ENCODE assay signal across 29 cellular contexts in genomic region chr1:51594716-51595115, GRCh38.
"Had no signal": no experiment of that assay in that cellular context is flagged by ENCODE, and none has a peak within 500 bp of the region (broad histone marks: within the 10 kb centered on the region; RNA-seq: fewer than 3 reads in every experiment).

No MANE protein-coding gene starts in this region.

- H3K27me3 Mint-ChIP-seq: stimulated activated memory B cell treated with anti-CD40 and anti-IgM and Interleukin-4, amounts not matched to agents 10 μg/mL and 1 μg/mL and 100 μg/mL, for 72 hours; stimulated activated naive CD8-positive, alpha-beta T cell treated with anti-CD3 and anti-CD28 coated beads, Interleukin-15, amount 100 ng/mL, for 72 hours; stimulated activated naive CD8-positive, alpha-beta T cell treated with anti-CD3 and anti-CD28 coated beads, Interleukin-15, Interleukin-2, amounts not matched to agents 100 ng/mL and 50 ng/mL, for 24 hours had no signal

- H3K36me3 ChIP-seq: stomach, suprapubic skin, thoracic aorta, thyroid gland, tibial artery, tibial nerve, transverse colon, upper lobe of left lung, upper lobe of right lung, uterus, vagina had no signal

- H3K27ac Mint-ChIP-seq: stimulated activated effector memory CD8-positive, alpha-beta T cell treated with anti-CD3 and anti-CD28 coated beads, Interleukin-12 subunit alpha, Interleukin-12 subunit beta, amount 100 ng/mL, for 72 hours; stimulated activated memory B cell treated with anti-CD40 and anti-IgM and Interleukin-4, amounts not matched to agents 10 μg/mL and 1 μg/mL and 100 μg/mL, for 72 hours; stimulated activated naive B cell treated with anti-CD40 and anti-IgM and Interleukin-4, amounts not matched to agents 10 μg/mL and 1 μg/mL and 100 μg/mL, for 72 hours; stimulated activated naive CD8-positive, alpha-beta T cell treated with anti-CD3 and anti-CD28 coated beads, Interleukin-15, amount 100 ng/mL, for 72 hours; stimulated activated naive CD8-positive, alpha-beta T cell treated with anti-CD3 and anti-CD28 coated beads, Interleukin-15, Interleukin-2, amounts not matched to agents 100 ng/mL and 50 ng/mL, for 24 hours; type B pancreatic cell had no signal

- H3K36me3 Mint-ChIP-seq: stimulated activated effector memory CD8-positive, alpha-beta T cell treated with anti-CD3 and anti-CD28 coated beads, Interleukin-12 subunit alpha, Interleukin-12 subunit beta, amount 100 ng/mL, for 72 hours; stimulated activated memory B cell treated with anti-CD40 and anti-IgM and Interleukin-4, amounts not matched to agents 10 μg/mL and 1 μg/mL and 100 μg/mL, for 72 hours; stimulated activated naive B cell treated with anti-CD40 and anti-IgM and Interleukin-4, amounts not matched to agents 10 μg/mL and 1 μg/mL and 100 μg/mL, for 72 hours; type B pancreatic cell had no signal

- FAIRE-seq: urothelium cell line had no signal

- H3K9me3 ChIP-seq: stomach, suprapubic skin, testis, thoracic aorta, thyroid gland, tibial artery, tibial nerve, transverse colon, upper lobe of left lung, upper lobe of right lung, uterus, vagina had no signal

- H3K27ac ChIP-seq: stomach, suprapubic skin, testis, thoracic aorta, thyroid gland, tibial artery, tibial nerve, transverse colon, upper lobe of left lung, upper lobe of right lung, uterus, vagina had no signal

- H3K4me3 ChIP-seq: stomach, suprapubic skin, testis, thoracic aorta, thyroid gland, tibial artery, tibial nerve, transverse colon, upper lobe of left lung, upper lobe of right lung, uterus, vagina had no signal

- DNase-seq: stimulated activated CD4-positive, alpha-beta T cell treated with anti-CD3 and anti-CD28 coated beads, Interleukin-2, amount 100 ng/mL, for 48 hours; stimulated activated CD4-positive, alpha-beta T cell treated with anti-CD3 and anti-CD28 coated beads, Interleukin-4, amount 100 ng/mL, for 1 hour; stimulated activated CD4-positive, alpha-beta T cell treated with anti-CD3 and anti-CD28 coated beads, Interleukin-4, amount 100 ng/mL, for 24 hours; stimulated activated CD4-positive, alpha-beta T cell treated with anti-CD3 and anti-CD28 coated beads, Interleukin-4, amount 100 ng/mL, for 4 hours; stimulated activated CD8-positive, alpha-beta memory T cell treated with anti-CD3 and anti-CD28 coated beads, Interleukin-4, amount 100 ng/mL, for 48 hours; stimulated activated naive B cell treated with anti-CD40 and anti-IgM and Interleukin-4, amounts not matched to agents 10 μg/mL and 1 μg/mL and 100 μg/mL, for 72 hours; stimulated activated naive CD4-positive, alpha-beta T cell; stimulated activated naive CD4-positive, alpha-beta T cell treated with Interleukin-2 at 50 U/mL for 16 hours; stimulated activated naive CD8-positive, alpha-beta T cell treated with anti-CD3 and anti-CD28 coated beads, Interleukin-15, amount 100 ng/mL, for 72 hours; stimulated activated naive CD8-positive, alpha-beta T cell treated with anti-CD3 and anti-CD28 coated beads, Interleukin-15, Interleukin-2, amounts not matched to agents 100 U/mL and 50 U/mL, for 24 hours; stomach; substantia nigra; testis; thyroid gland; tibial artery; transverse colon; trophoblast cell; upper lobe of right lung; uterus had no signal

- H3K4me1 Mint-ChIP-seq: stimulated activated effector memory CD8-positive, alpha-beta T cell treated with anti-CD3 and anti-CD28 coated beads, Interleukin-12 subunit alpha, Interleukin-12 subunit beta, amount 100 ng/mL, for 72 hours; stimulated activated memory B cell treated with anti-CD40 and anti-IgM and Interleukin-4, amounts not matched to agents 10 μg/mL and 1 μg/mL and 100 μg/mL, for 72 hours; stimulated activated naive B cell treated with anti-CD40 and anti-IgM and Interleukin-4, amounts not matched to agents 10 μg/mL and 1 μg/mL and 100 μg/mL, for 72 hours; stimulated activated naive CD8-positive, alpha-beta T cell treated with anti-CD3 and anti-CD28 coated beads, Interleukin-15, amount 100 ng/mL, for 72 hours had no signal

- H3K4me1 ChIP-seq: suprapubic skin, thyroid gland, tibial artery, transverse colon, upper lobe of left lung, upper lobe of right lung, uterus, vagina had no signal

- H3K27me3 ChIP-seq: stomach, suprapubic skin, testis, thyroid gland, tibial artery, tibial nerve, transverse colon, upper lobe of left lung, upper lobe of right lung, uterus, vagina had no signal

- H3K9me3 Mint-ChIP-seq: stimulated activated effector memory CD8-positive, alpha-beta T cell treated with anti-CD3 and anti-CD28 coated beads, Interleukin-12 subunit alpha, Interleukin-12 subunit beta, amount 100 ng/mL, for 72 hours; stimulated activated memory B cell treated with anti-CD40 and anti-IgM and Interleukin-4, amounts not matched to agents 10 μg/mL and 1 μg/mL and 100 μg/mL, for 72 hours; stimulated activated naive B cell treated with anti-CD40 and anti-IgM and Interleukin-4, amounts not matched to agents 10 μg/mL and 1 μg/mL and 100 μg/mL, for 72 hours; stimulated activated naive CD8-positive, alpha-beta T cell treated with anti-CD3 and anti-CD28 coated beads, Interleukin-15, amount 100 ng/mL, for 72 hours; stimulated activated naive CD8-positive, alpha-beta T cell treated with anti-CD3 and anti-CD28 coated beads, Interleukin-15, Interleukin-2, amounts not matched to agents 100 ng/mL and 50 ng/mL, for 24 hours; type B pancreatic cell had no signal

- H3K4me3 Mint-ChIP-seq: stimulated activated effector memory CD8-positive, alpha-beta T cell treated with anti-CD3 and anti-CD28 coated beads, Interleukin-12 subunit alpha, Interleukin-12 subunit beta, amount 100 ng/mL, for 72 hours; stimulated activated memory B cell treated with anti-CD40 and anti-IgM and Interleukin-4, amounts not matched to agents 10 μg/mL and 1 μg/mL and 100 μg/mL, for 72 hours; stimulated activated naive B cell treated with anti-CD40 and anti-IgM and Interleukin-4, amounts not matched to agents 10 μg/mL and 1 μg/mL and 100 μg/mL, for 72 hours; stimulated activated naive CD8-positive, alpha-beta T cell treated with anti-CD3 and anti-CD28 coated beads, Interleukin-15, amount 100 ng/mL, for 72 hours; stimulated activated naive CD8-positive, alpha-beta T cell treated with anti-CD3 and anti-CD28 coated beads, Interleukin-15, Interleukin-2, amounts not matched to agents 100 ng/mL and 50 ng/mL, for 24 hours; type B pancreatic cell had no signal

- ATAC-seq: stimulated activated effector memory CD8-positive, alpha-beta T cell treated with anti-CD3 and anti-CD28 coated beads, Interleukin-12 subunit alpha, Interleukin-12 subunit beta, amount 100 ng/mL, for 72 hours; stimulated activated memory B cell treated with anti-CD40 and anti-IgM and Interleukin-4, amounts not matched to agents 10 μg/mL and 1 μg/mL and 100 μg/mL, for 72 hours; stimulated activated naive B cell treated with anti-CD40 and anti-IgM and Interleukin-4, amounts not matched to agents 10 μg/mL and 1 μg/mL and 100 μg/mL, for 72 hours; stimulated activated naive CD8-positive, alpha-beta T cell treated with anti-CD3 and anti-CD28 coated beads, Interleukin-15, amount 100 ng/mL, for 72 hours; stimulated activated naive CD8-positive, alpha-beta T cell treated with anti-CD3 and anti-CD28 coated beads, Interleukin-15, Interleukin-2, amounts not matched to agents 100 U/mL and 50 U/mL, for 24 hours; upper lobe of right lung had no signal
